In genomic region chr10:6625428-6625827, GRCh38 we compare ENCODE assay signal across 20 cellular contexts. TPM values are rescaled to one million over a fixed set of nuclear protein-coding genes. Genes with fewer than 3 reads are reported as not detected.
DNase-seq lines count a peak whose midpoint lies in the region; ATAC-seq, FAIRE-seq and TF ChIP-seq lines count a peak whose summit lies in the region.
"Had no signal": no experiment of that assay in that cellular context is flagged by ENCODE, and none has a peak within 500 bp of the region (broad histone marks: within the 10 kb centered on the region; RNA-seq: fewer than 3 reads in every experiment).

No MANE protein-coding gene starts in this region.

- no peak for FAIRE-seq in H54 (lab: Jason Lieb, UNC)
- FAIRE-seq: H1, HepG2 had no signal

- H3K36me3 Mint-ChIP-seq in effector memory CD8-positive, alpha-beta T cell (ENCODE audit: insufficient read depth), result no peaks in the 10 kb centered on the region

- intact Hi-C loops in Right ventricle myocardium inferior (cut with DNase I) (no loop called here), left cardiac atrium (cut with DNase I) (no loop called here)

- no peak for TF ChIP-seq POLR2A in H54 (IDR thresholded peaks at IDR 0.05; ENCODE audit: low read depth, low read length)

- no peak overlapping the region for H3K27ac Mint-ChIP-seq in effector memory CD8-positive, alpha-beta T cell
- H3K27ac Mint-ChIP-seq: HFFc6 had no signal

- no peaks in the 10 kb centered on the region for H3K27me3 Mint-ChIP-seq in effector memory CD8-positive, alpha-beta T cell

- peaks cover 0 to 6% of the 10 kb centered on the region in 2 donors for H3K4me1 Mint-ChIP-seq in effector memory CD8-positive, alpha-beta T cell (ENCODE audit: low read depth in 2 of 2)

- ATAC-seq in Right ventricle myocardium inferior, result no peak
- ATAC-seq in left cardiac atrium, result no peak
- peak; percentile 52 for ATAC-seq in effector memory CD8-positive, alpha-beta T cell (replicated peaks)
- ATAC-seq: HepG2 had no signal

- no peaks in the 10 kb centered on the region for H3K9me3 Mint-ChIP-seq in effector memory CD8-positive, alpha-beta T cell
- H3K9me3 Mint-ChIP-seq: HFFc6 had no signal

- no peak overlapping the region for H3K4me3 Mint-ChIP-seq in effector memory CD8-positive, alpha-beta T cell
- H3K4me3 Mint-ChIP-seq: HFFc6 had no signal

- DNase-seq in Right ventricle myocardium inferior (ENCODE audit: missing footprints) (peak; percentile 58), left cardiac atrium (no peak), NCI-H82 treated with DMSO at 0.1 percent for 48 hours (lab: John Stamatoyannopoulos, UW; ENCODE audit: unreplicated experiment) (peak; percentile 15), AG20443 (ENCODE audit: low spot score) (no peak), H54 (ENCODE audit: insufficient read length, low spot score) (no peak), NCI-H1105 treated with DMSO at 0.1 percent for 48 hours (lab: John Stamatoyannopoulos, UW) (no peak)
- no peak for DNase-seq in effector memory CD8-positive, alpha-beta T cell
- DNase-seq: ACHN, AML-193, DMS79 treated with DMSO at 0.1 percent for 48 hours, HFFc6, KBM-7, NCI-H1105, NCI-H1694 treated with DMSO at 0.1 percent for 48 hours, NCI-H2107, NCI-H2227 treated with DMSO at 0.1 percent for 48 hours, NCI-H524, SJCRH30 had no signal

RNA-seq across cellular contexts. Expression of gene PRKCQ, which starts 45.4 kb away (rescaled TPM):
- 0.16 TPM for total RNA-seq in Right ventricle myocardium inferior
- total RNA-seq in left cardiac atrium, result under 1 TPM; 0.34 to 0.62 TPM
- total RNA-seq: HFFc6 had no signal

Comparison
In these comparisons a context has a peak if more than half of its experiments do, and no peak if none do; other contexts are left out.
1. DNase-seq: peak in Right ventricle myocardium inferior (single experiment) and NCI-H82 treated with DMSO at 0.1 percent for 48 hours (single experiment); none in left cardiac atrium (single experiment), effector memory CD8-positive, alpha-beta T cell (0 of 3), AG20443 (single experiment), H54 (single experiment) and NCI-H1105 treated with DMSO at 0.1 percent for 48 hours (single experiment).